Comparison of ENCODE assay signal across 31 cellular contexts in genomic region chr12:110379642-110380041, GRCh38. TPM values are rescaled to one million over a fixed set of nuclear protein-coding genes. Genes with fewer than 3 reads are reported as not detected.
DNase-seq lines count a peak whose midpoint lies in the region; TF ChIP-seq lines count a peak whose summit lies in the region.
"Had no signal": no experiment of that assay in that cellular context is flagged by ENCODE, and none has a peak within 500 bp of the region (broad histone marks: within the 10 kb centered on the region; RNA-seq: fewer than 3 reads in every experiment).

No MANE protein-coding gene starts in this region.

- no peak overlapping the region for H3K4me3 Mint-ChIP-seq in dendritic cell treated with granulocyte-macrophage colony-stimulating factor and Interleukin-4, amounts not matched to agents 40 ng/mL and 50 ng/mL, for 4 days
- H3K4me3 Mint-ChIP-seq: activated CD8-positive, alpha-beta T cell treated with anti-CD3 and anti-CD28 coated beads for 36 hours; CD8-positive, alpha-beta T cell; HFFc6; mesothelial cell of epicardium; nephron had no signal

- no peak for TF ChIP-seq POLR2A in suprapubic skin (IDR thresholded peaks at IDR 0.05)

- TF ChIP-seq EP300 in suprapubic skin (IDR thresholded peaks at IDR 0.05), result no peak

- CTCF ChIA-PET in HEK293T (lab: Yijun Ruan, JAX) (no interaction called here), RWPE1 (lab: Yijun Ruan, JAX) (interaction anchor here (1.5 kb wide), 1 partner anchor 52 kb away, joined by 3 read pairs; no protein-coding TSS in a partner anchor)

- H3K27ac ChIP-seq in suprapubic skin (peak overlapping the region; percentile 29), RWPE1 (no peak overlapping the region)
- H3K27ac ChIP-seq: hepatocyte, parathyroid adenoma, Peyer's patch, right lobe of liver, SJCRH30, upper lobe of right lung had no signal

- DNase-seq in NCI-H82 (lab: John Stamatoyannopoulos, UW) (peak; percentile 25), NCI-H82 treated with DMSO at 0.1 percent for 48 hours (lab: John Stamatoyannopoulos, UW; ENCODE audit: unreplicated experiment) (no peak), myocyte (ENCODE audit: low read depth) (peak; percentile 46), suprapubic skin (ENCODE audit: low spot score in 2 of 2) (peak in 1 of 2 donors; percentile 0), cerebellar cortex (ENCODE audit: low spot score) (no peak), HEK293T (ENCODE audit: extremely low spot score) (no peak), RWPE1 (ENCODE audit: low spot score) (no peak)
- DNase-seq: 8988T; activated CD4-positive, alpha-beta T cell treated with anti-CD3 and anti-CD28 coated beads for 1 hour; activated CD8-positive, alpha-beta T cell treated with anti-CD3 and anti-CD28 coated beads for 36 hours; activated gamma-delta T cell treated with Interleukin-2 at 50 U/mL for 16 hours; AML-193; CD8-positive, alpha-beta T cell; dermis blood vessel endothelial cell; DMS 273 treated with DMSO at 0.1 percent for 48 hours; HFFc6; MG63; NCI-H1436 treated with DMSO at 0.1 percent for 48 hours; Peyer's patch; right lobe of liver; SJCRH30; stimulated activated CD8-positive, alpha-beta memory T cell treated with anti-CD3 and anti-CD28 coated beads, Interleukin-4, amount 100 ng/mL, for 48 hours; T-helper 1 cell; upper lobe of right lung had no signal

- H3K36me3 ChIP-seq in suprapubic skin, result peaks cover 80% of the 10 kb centered on the region
- H3K36me3 ChIP-seq: breast epithelium had no signal

- peaks cover 92% of the 10 kb centered on the region for H3K36me3 Mint-ChIP-seq in dendritic cell treated with granulocyte-macrophage colony-stimulating factor and Interleukin-4, amounts not matched to agents 40 ng/mL and 50 ng/mL, for 4 days (ENCODE audit: low read depth)

- no peaks in the 10 kb centered on the region for H3K27me3 Mint-ChIP-seq in dendritic cell treated with granulocyte-macrophage colony-stimulating factor and Interleukin-4, amounts not matched to agents 40 ng/mL and 50 ng/mL, for 4 days
- H3K27me3 Mint-ChIP-seq: activated CD8-positive, alpha-beta T cell treated with anti-CD3 and anti-CD28 coated beads for 36 hours had no signal

- no peaks in the 10 kb centered on the region for H3K27me3 ChIP-seq in suprapubic skin
- H3K27me3 ChIP-seq: breast epithelium, hepatocyte, MG63, Peyer's patch, right lobe of liver, SJCRH30, upper lobe of right lung had no signal

- no peak overlapping the region for H3K4me3 ChIP-seq in suprapubic skin
- H3K4me3 ChIP-seq: breast epithelium, hepatocyte, K562, MG63, Peyer's patch, right lobe of liver, SJCRH30, upper lobe of right lung had no signal

- peaks cover 12% of the 10 kb centered on the region for H3K4me1 Mint-ChIP-seq in dendritic cell treated with granulocyte-macrophage colony-stimulating factor and Interleukin-4, amounts not matched to agents 40 ng/mL and 50 ng/mL, for 4 days (ENCODE audit: low read depth)
- H3K4me1 Mint-ChIP-seq: mesothelial cell of epicardium had no signal

- H3K27ac Mint-ChIP-seq in dendritic cell treated with granulocyte-macrophage colony-stimulating factor and Interleukin-4, amounts not matched to agents 40 ng/mL and 50 ng/mL, for 4 days, result peak overlapping the region; percentile 71
- H3K27ac Mint-ChIP-seq: activated CD8-positive, alpha-beta T cell treated with anti-CD3 and anti-CD28 coated beads for 36 hours; CD8-positive, alpha-beta T cell; HFFc6; mesothelial cell of epicardium had no signal

- no peaks in the 10 kb centered on the region for H3K9me3 Mint-ChIP-seq in dendritic cell treated with granulocyte-macrophage colony-stimulating factor and Interleukin-4, amounts not matched to agents 40 ng/mL and 50 ng/mL, for 4 days
- H3K9me3 Mint-ChIP-seq: activated CD8-positive, alpha-beta T cell treated with anti-CD3 and anti-CD28 coated beads for 36 hours; CD8-positive, alpha-beta T cell; HFFc6; mesothelial cell of epicardium; nephron had no signal

- intact Hi-C loops in dendritic cell treated with granulocyte-macrophage colony-stimulating factor and Interleukin-4, amounts not matched to agents 40 ng/mL and 50 ng/mL, for 4 days (cut with micrococcal nuclease), result no loop called here

- WGBS in suprapubic skin, result 60% methylated on average over 2 of the region's 2 CpGs

- TF ChIP-seq CTCF in suprapubic skin (IDR thresholded peaks at IDR 0.05) (no peak), RWPE1 (conservative IDR thresholded peaks at IDR 0.05; ENCODE audit: low read depth) (no peak)

- POLR2A ChIA-PET in HEK293T (lab: Yijun Ruan, JAX), result interaction anchor here (0.7 to 0.8 kb wide), 2 partner anchors 11 to 31 kb away, joined by 3 read pairs; no protein-coding TSS in a partner anchor
- POLR2A ChIA-PET in RWPE1 (lab: Yijun Ruan, JAX; ENCODE audit: low non-redundant PET), result no interaction called here

- H3K9me3 ChIP-seq in suprapubic skin, result no peaks in the 10 kb centered on the region
- H3K9me3 ChIP-seq: breast epithelium, MG63, Peyer's patch, right lobe of liver, SJCRH30, upper lobe of right lung had no signal

- H3K4me1 ChIP-seq in suprapubic skin, result peaks cover 11% of the 10 kb centered on the region
- H3K4me1 ChIP-seq: breast epithelium, parathyroid adenoma, Peyer's patch, right lobe of liver, upper lobe of right lung had no signal

TF ChIP-seq in HEK293T, 16 proteins besides CTCF, POLR2A, EP300 and RAD21:
- no peak for TF ChIP-seq FOXM1 (IDR thresholded peaks at IDR 0.05; ENCODE audit: borderline replicate concordance)
- TF ChIP-seq SUZ12 (IDR thresholded peaks at IDR 0.05), result no peak
- no peak for TF ChIP-seq HDGF (IDR thresholded peaks at IDR 0.05; ENCODE audit: borderline replicate concordance)
- TF ChIP-seq FOXK2 (IDR thresholded peaks at IDR 0.05), result no peak
- no peak for TF ChIP-seq PKNOX1 (IDR thresholded peaks at IDR 0.05)
- no peak for TF ChIP-seq CTBP1 (IDR thresholded peaks at IDR 0.05; ENCODE audit: borderline replicate concordance)
- no peak for TF ChIP-seq SP1 (IDR thresholded peaks at IDR 0.05)
- no peak for TF ChIP-seq NFRKB (IDR thresholded peaks at IDR 0.05)
- TF ChIP-seq L3MBTL2 (conservative IDR thresholded peaks at IDR 0.05), result no peak
- TF ChIP-seq ARNT (IDR thresholded peaks at IDR 0.05), result no peak
- no peak for TF ChIP-seq ZNF384 (IDR thresholded peaks at IDR 0.05)
- no peak for TF ChIP-seq BHLHE40 (IDR thresholded peaks at IDR 0.05; ENCODE audit: borderline replicate concordance)
- TF ChIP-seq FOXA1 (IDR thresholded peaks at IDR 0.05), result no peak
- no peak for TF ChIP-seq ELF4 (IDR thresholded peaks at IDR 0.05)
- TF ChIP-seq TARDBP (IDR thresholded peaks at IDR 0.05), result no peak
- no peak for TF ChIP-seq LEF1 (IDR thresholded peaks at IDR 0.05; ENCODE audit: borderline replicate concordance)

RNA-seq across cellular contexts. Expression of gene ANAPC7, which starts 23.9 kb away (rescaled TPM):
- 72.2 and 81.3 TPM in 2 replicates for total RNA-seq in myocyte
- polyA plus RNA-seq in myocyte (2012), result 46.2 TPM
- total RNA-seq in suprapubic skin, result 10 to 100 TPM; 39.6 to 56.6 (median 45.6) TPM

Comparison
In these comparisons a context has a peak if more than half of its experiments do, and no peak if none do; other contexts are left out.
1. DNase-seq: peak in NCI-H82 (single experiment) and myocyte (single experiment); none in NCI-H82 treated with DMSO at 0.1 percent for 48 hours (single experiment), cerebellar cortex (single experiment), HEK293T (single experiment) and RWPE1 (single experiment).